22 cellular contexts compared by ENCODE assay signal in the genomic region with DNA sequence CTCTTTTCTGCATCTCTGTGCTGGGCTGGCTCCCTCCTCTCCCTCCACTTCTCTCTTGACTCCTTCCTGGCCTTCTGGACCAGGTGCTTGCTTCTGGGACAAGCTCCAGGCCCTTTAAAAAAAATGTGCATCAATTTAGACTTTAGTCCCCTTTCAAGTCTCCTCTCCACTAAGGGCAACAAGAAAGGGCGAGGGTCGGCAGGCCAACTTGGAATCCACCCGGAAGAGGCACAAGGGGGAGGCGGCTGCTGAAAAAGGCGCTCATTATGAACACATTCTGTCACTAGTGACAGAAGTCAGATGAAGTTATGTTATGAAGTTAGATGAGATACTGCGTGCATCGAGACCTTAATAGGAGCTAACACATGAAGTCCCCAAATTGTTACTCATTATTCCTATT. TPM values are rescaled to one million over a fixed set of nuclear protein-coding genes. Genes with fewer than 3 reads are reported as not detected.
DNase-seq lines count a peak whose midpoint lies in the region; ATAC-seq and TF ChIP-seq lines count a peak whose summit lies in the region.
"Had no signal": no experiment of that assay in that cellular context is flagged by ENCODE, and none has a peak within 500 bp of the region (broad histone marks: within the 10 kb centered on the region; RNA-seq: fewer than 3 reads in every experiment).

No MANE protein-coding gene starts in this region.

- peak; percentile 30 for DNase-seq in activated effector memory CD4-positive, alpha-beta T cell treated with anti-CD3 and anti-CD28 coated beads, Interleukin-2, amount 50 U/mL, for 16 hours
- DNase-seq in activated effector memory CD4-positive, alpha-beta T cell treated with Interleukin-2 at 50 U/mL for 16 hours: no peak
- DNase-seq in islet precursor cell (peak; percentile 12), sciatic nerve (ENCODE audit: low spot score) (peak; percentile 33), uterus (peak; percentile 3), T1000 (lab: John Stamatoyannopoulos, UW) (no peak), AG08395 (ENCODE audit: low spot score) (no peak), SIG-M5 (lab: John Stamatoyannopoulos, UW) (no peak)
- DNase-seq: AML-193; Caco-2; CD4-positive, alpha-beta memory T cell; NCI-H1092; NCI-H1436; NCI-H187 treated with DMSO at 0.1 percent for 48 hours; NCI-H2107; NCI-H524; NCI-H748 treated with DMSO at 0.1 percent for 48 hours; PC-3 had no signal

- no peak for TF ChIP-seq POLR2A in uterus (IDR thresholded peaks at IDR 0.05)

- H3K36me3 ChIP-seq in uterus: no peaks in the 10 kb centered on the region
- H3K36me3 ChIP-seq: BLaER1 treated with 17β-estradiol and CSF1 and Interleukin-3, amounts not matched to agents 10 nM and 100 nM; SJSA1 had no signal

- no peak for ATAC-seq in sciatic nerve
- ATAC-seq: PC-3, Right ventricle myocardium inferior had no signal

- H3K4me1 ChIP-seq in uterus: no peaks in the 10 kb centered on the region

- H3K27me3 ChIP-seq in uterus: no peaks in the 10 kb centered on the region
- H3K27me3 ChIP-seq: BLaER1 treated with 17β-estradiol and CSF1 and Interleukin-3, amounts not matched to agents 10 nM and 100 nM; SJSA1 had no signal

- H3K9me3 ChIP-seq in uterus: no peaks in the 10 kb centered on the region
- H3K9me3 ChIP-seq: BLaER1 treated with 17β-estradiol and CSF1 and Interleukin-3, amounts not matched to agents 10 nM and 100 nM; Caco-2; SJSA1 had no signal

- no peak overlapping the region for H3K27ac ChIP-seq in uterus
- H3K27ac ChIP-seq: HL-60, SJSA1 had no signal

- no peak for TF ChIP-seq CTCF in uterus (IDR thresholded peaks at IDR 0.05)

- no peak overlapping the region for H3K4me3 ChIP-seq in uterus
- H3K4me3 ChIP-seq: BLaER1 treated with 17β-estradiol and CSF1 and Interleukin-3, amounts not matched to agents 10 nM and 100 nM; SJSA1 had no signal

- intact Hi-C loops in sciatic nerve (cut with DNase I) (no loop called here), uterus (cut with DNase I; ENCODE audit: low total_unique reads) (no loop called here)

RNA-seq across cellular contexts. Expression of a gene that starts 13.6 kb away (rescaled TPM):
- 236 TPM for total RNA-seq in sciatic nerve
- 1,000 to 10,000 TPM in 1 of 4 donors, 100 to 1,000 TPM in 3; 242 to 1,280 (median 486) TPM for total RNA-seq in uterus

Comparison
In these comparisons a context has a peak if more than half of its experiments do, and no peak if none do; other contexts are left out.
1. DNase-seq: peak in activated effector memory CD4-positive, alpha-beta T cell treated with anti-CD3 and anti-CD28 coated beads, Interleukin-2, amount 50 U/mL, for 16 hours (single experiment), islet precursor cell (single experiment), sciatic nerve (single experiment) and uterus (2 of 2); none in activated effector memory CD4-positive, alpha-beta T cell treated with Interleukin-2 at 50 U/mL for 16 hours (single experiment), T1000 (single experiment), AG08395 (single experiment) and SIG-M5 (single experiment).